In genomic region chr11:2303627-2304155, GRCh38 we compare ENCODE assay signal across 1 cellular context.
TF ChIP-seq lines count a peak whose summit lies in the region.

No MANE protein-coding gene starts in this region.

TF ChIP-seq in K562, 482 proteins besides CTCF, POLR2A, EP300 and RAD21 (continued from another document):
- TF ChIP-seq ARID4B (CRISPR knock-in tag; IDR thresholded peaks at IDR 0.05), result no peak
- TF ChIP-seq HNRNPK (IDR thresholded peaks at IDR 0.05; ENCODE audit: low read depth, low read length, poor library complexity, severe bottlenecking), result no peak
- no peak for TF ChIP-seq DEAF1 (CRISPR knock-in tag; IDR thresholded peaks at IDR 0.05)
- TF ChIP-seq BCL6 (CRISPR knock-in tag; IDR thresholded peaks at IDR 0.05), result peak; percentile 61; the same call in 1 of the 2 replicates
- TF ChIP-seq DIDO1 (tag; IDR thresholded peaks at IDR 0.05; ENCODE audit: low read depth), result no peak
- TF ChIP-seq HINFP (tag; conservative IDR thresholded peaks at IDR 0.05; ENCODE audit: low read depth), result no peak
- no peak for TF ChIP-seq ZNF253 (CRISPR knock-in tag; conservative IDR thresholded peaks at IDR 0.05)
- TF ChIP-seq ZFP36 (IDR thresholded peaks at IDR 0.05; ENCODE audit: low read depth, low read length, partially characterized antibody), result peak; percentile 97
- no peak for TF ChIP-seq RFX5 (IDR thresholded peaks at IDR 0.05; ENCODE audit: low read depth, low read length)
- TF ChIP-seq TRIM24 (IDR thresholded peaks at IDR 0.05), result peak; percentile 95 to 96
- TF ChIP-seq U2AF2 (optimal IDR thresholded peaks at IDR 0.05; ENCODE audit: low read depth, low read length), result no peak
- TF ChIP-seq STAT6 (CRISPR knock-in tag; IDR thresholded peaks at IDR 0.05), result no peak
- TF ChIP-seq IRF1 (CRISPR knock-in tag; IDR thresholded peaks at IDR 0.05; ENCODE audit: borderline replicate concordance), result no peak
- TF ChIP-seq RNF2 (IDR thresholded peaks at IDR 0.05), result peak; percentile 92
- no peak for TF ChIP-seq FUS (optimal IDR thresholded peaks at IDR 0.05; ENCODE audit: low read depth, low read length)
- TF ChIP-seq TEAD1 (CRISPR knock-in tag; IDR thresholded peaks at IDR 0.05), result peak in 1 of 2 experiments; percentile 90; a peak in 3 of 4 replicates
- no peak for TF ChIP-seq CBX1 (IDR thresholded peaks at IDR 0.05; ENCODE audit: low read depth)
- TF ChIP-seq NFYB (IDR thresholded peaks at IDR 0.05; ENCODE audit: extremely low read depth, insufficient read length), result no peak
- TF ChIP-seq ZNF175 (CRISPR knock-in tag; IDR thresholded peaks at IDR 0.05; ENCODE audit: low read depth), result no peak
- no peak for TF ChIP-seq WHSC1 (IDR thresholded peaks at IDR 0.05; ENCODE audit: low read length)
- no peak for TF ChIP-seq NFE2L1 (tag; IDR thresholded peaks at IDR 0.05; ENCODE audit: borderline replicate concordance, low read depth)
- TF ChIP-seq CCAR2 (IDR thresholded peaks at IDR 0.05; ENCODE audit: low read depth, low read length), result 0 out of 2 replicates have a peak, but pooled peaks have one; percentile 68
- no peak for TF ChIP-seq PREB (CRISPR knock-in tag; IDR thresholded peaks at IDR 0.05)
- TF ChIP-seq ZNF785 (CRISPR knock-in tag; IDR thresholded peaks at IDR 0.05), result no peak
- TF ChIP-seq KAT2B (IDR thresholded peaks at IDR 0.05; ENCODE audit: low read depth, low read length), result no peak
- TF ChIP-seq CHD1 (IDR thresholded peaks at IDR 0.05; ENCODE audit: low read length), result no peak
- no peak for TF ChIP-seq ZNF3 (CRISPR knock-in tag; IDR thresholded peaks at IDR 0.05)
- TF ChIP-seq ZNF583 (CRISPR knock-in tag; IDR thresholded peaks at IDR 0.05), result peak; percentile 81
- no peak for TF ChIP-seq ZNF561 (CRISPR knock-in tag; conservative IDR thresholded peaks at IDR 0.05)
- TF ChIP-seq RBM22 (IDR thresholded peaks at IDR 0.05; ENCODE audit: low read depth, low read length, poor library complexity, severe bottlenecking), result no peak
- no peak for TF ChIP-seq STAG1 (CRISPR knock-in tag; IDR thresholded peaks at IDR 0.05; ENCODE audit: borderline replicate concordance)
- peak; percentile 79 for TF ChIP-seq SP1 (CRISPR knock-in tag; IDR thresholded peaks at IDR 0.05)
- no peak for TF ChIP-seq NFIX (CRISPR knock-in tag; IDR thresholded peaks at IDR 0.05; ENCODE audit: low read depth)
- TF ChIP-seq ZNF592 (IDR thresholded peaks at IDR 0.05), result peak; percentile 50; the same call in 1 of the 2 replicates
- TF ChIP-seq U2AF1 (optimal IDR thresholded peaks at IDR 0.05; ENCODE audit: low read depth, low read length), result no peak
- TF ChIP-seq ZNF609 (CRISPR knock-in tag; IDR thresholded peaks at IDR 0.05; ENCODE audit: borderline replicate concordance), result peak; percentile 91
TF ChIP-seq in K562: peak in this region for 146.
